In genomic region chr10:117987242-117987909, GRCh38 we compare ENCODE assay signal across 20 cellular contexts.
"Had no signal": no experiment of that assay in that cellular context is flagged by ENCODE, and none has a peak within 500 bp of the region (broad histone marks: within the 10 kb centered on the region; RNA-seq: fewer than 3 reads in every experiment).

No MANE protein-coding gene starts in this region.

- H3K36me3 ChIP-seq: adrenal gland, breast epithelium, left ventricle myocardium inferior, vagina had no signal

- DNase-seq: activated CD8-positive, alpha-beta memory T cell treated with anti-CD3 and anti-CD28 coated beads for 24 hours; activated CD8-positive, alpha-beta memory T cell treated with anti-CD3 and anti-CD28 coated beads, Interleukin-2, amount 50 U/mL, for 4 hours; activated naive CD4-positive, alpha-beta T cell; activated T-cell treated with anti-CD3 and anti-CD28 coated beads, Interleukin-2, amount 50 U/mL, for 24 hours; adrenal gland; kidney glomerular epithelial cell; left ventricle myocardium inferior; midbrain; retina; spleen; stimulated activated CD4-positive, alpha-beta T cell treated with anti-CD3 and anti-CD28 coated beads, Interleukin-4, amount 100 ng/mL, for 1 hour; stimulated activated naive CD4-positive, alpha-beta T cell; testis had no signal

- H3K27me3 ChIP-seq: adrenal gland, breast epithelium, spleen, testis, vagina had no signal

- H3K9me3 ChIP-seq: adrenal gland, testis, vagina had no signal

- H3K27ac ChIP-seq: adrenal gland, breast epithelium, coronary artery, left ventricle myocardium inferior, spleen, testis, vagina had no signal

- ATAC-seq: activated T-helper 17 cell treated with anti-CD3 and anti-CD28 coated beads, Interleukin-2, amount 50 U/mL, for 72 hours; natural killer cell treated with Interleukin-12 subunit alpha and Interleukin-12 subunit beta and Interleukin-15 and Interleukin-18, amount 100 ng/mL, for 72 hours had no signal

- H3K4me1 ChIP-seq: adrenal gland, breast epithelium, left ventricle myocardium inferior, spleen, testis, vagina had no signal

- H3K4me3 ChIP-seq: adrenal gland, breast epithelium, coronary artery, left ventricle myocardium inferior, spleen, testis, vagina had no signal

- FAIRE-seq: astrocyte, TTC549 had no signal
